Comparison of ENCODE assay signal across 1 cellular context in genomic region chr2:63300835-63301234, GRCh38.
TF ChIP-seq lines count a peak whose summit lies in the region.

No MANE protein-coding gene starts in this region.

TF ChIP-seq in endothelial cell of umbilical vein, 7 proteins besides CTCF, POLR2A, EP300 and RAD21:
- no peak for TF ChIP-seq MYC (IDR thresholded peaks at IDR 0.05; ENCODE audit: low read depth, low read length)
- peak; percentile 62 for TF ChIP-seq MAX (IDR thresholded peaks at IDR 0.05; ENCODE audit: insufficient read depth, insufficient read length)
TF ChIP-seq in endothelial cell of umbilical vein: peak in this region for 1.
